ENCODE assay signal across 15 cellular contexts in the genomic region with DNA sequence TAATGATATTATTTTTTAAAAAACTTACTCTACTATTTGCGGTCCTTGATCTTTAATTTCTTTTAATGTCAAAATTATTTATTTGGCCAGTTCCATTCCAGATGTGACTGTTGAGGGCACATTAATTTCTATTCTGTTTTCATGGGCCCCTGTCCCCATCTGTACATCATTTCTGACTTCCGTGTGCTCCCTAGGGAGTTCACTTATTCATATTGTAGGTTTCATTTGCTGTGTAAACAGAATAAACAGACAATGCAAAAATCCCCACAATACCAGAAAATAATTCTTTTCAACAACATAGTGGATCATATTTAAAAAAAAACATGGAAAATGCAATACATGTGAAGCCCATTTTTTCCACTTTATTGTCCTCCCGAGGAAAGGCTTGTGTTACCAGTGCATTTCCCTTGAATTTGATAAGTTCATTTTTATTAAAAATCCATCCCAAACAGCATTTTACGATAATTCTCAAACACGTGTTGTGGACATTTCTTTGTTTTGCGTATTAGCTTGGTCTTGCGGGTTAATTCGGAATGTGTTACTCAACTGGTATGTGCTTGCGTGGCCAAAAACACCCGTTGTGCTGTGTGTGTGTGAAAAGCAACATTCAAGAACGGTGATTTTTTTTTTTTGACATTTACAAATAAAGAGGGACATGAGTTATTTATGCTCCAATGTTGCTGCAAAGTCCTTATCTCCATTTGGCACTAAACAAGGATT.
DNase-seq lines count a peak whose midpoint lies in the region; ATAC-seq, FAIRE-seq and TF ChIP-seq lines count a peak whose summit lies in the region.
"Had no signal": no experiment of that assay in that cellular context is flagged by ENCODE, and none has a peak within 500 bp of the region (broad histone marks: within the 10 kb centered on the region; RNA-seq: fewer than 3 reads in every experiment).

No MANE protein-coding gene starts in this region.

- peaks cover 38% of the 10 kb centered on the region for H3K4me1 Mint-ChIP-seq in neural crest cell
- H3K4me1 Mint-ChIP-seq: activated CD4-positive, alpha-beta T cell treated with anti-CD3 and anti-CD28 coated beads, Interleukin-2, amount 10 ng/mL, durations not matched to agents 7 days and 5 days had no signal

- no peak overlapping the region for H3K4me3 Mint-ChIP-seq in neural crest cell
- H3K4me3 Mint-ChIP-seq: activated CD4-positive, alpha-beta T cell treated with anti-CD3 and anti-CD28 coated beads, Interleukin-2, amount 10 ng/mL, durations not matched to agents 7 days and 5 days had no signal

- H3K27me3 Mint-ChIP-seq in neural crest cell (ENCODE audit: low read depth): no peaks in the 10 kb centered on the region
- H3K27me3 Mint-ChIP-seq: activated CD4-positive, alpha-beta T cell treated with anti-CD3 and anti-CD28 coated beads, Interleukin-2, amount 10 ng/mL, durations not matched to agents 7 days and 5 days had no signal

- no peak for TF ChIP-seq CTCF in neural crest cell (conservative IDR thresholded peaks at IDR 0.05)

- peak; percentile 56 for ATAC-seq in GM21619 (IDR thresholded peaks at IDR 0.05; ENCODE audit: unreplicated experiment)
- peak; percentile 44 for ATAC-seq in HG03520 (IDR thresholded peaks at IDR 0.05; ENCODE audit: unreplicated experiment)
- ATAC-seq in HG03469 (IDR thresholded peaks at IDR 0.05; ENCODE audit: unreplicated experiment): no peak
- no peak for ATAC-seq in HG03159 (IDR thresholded peaks at IDR 0.05; ENCODE audit: unreplicated experiment)

- peak overlapping the region; percentile 8 for H3K27ac Mint-ChIP-seq in neural crest cell (ENCODE audit: unreplicated experiment)
- H3K27ac Mint-ChIP-seq: activated CD4-positive, alpha-beta T cell treated with anti-CD3 and anti-CD28 coated beads, Interleukin-2, amount 10 ng/mL, durations not matched to agents 7 days and 5 days had no signal

- DNase-seq in GM18507 (ENCODE audit: extremely low spot score, insufficient read length, low read depth) (no peak), neural crest cell (ENCODE audit: low read depth, low spot score) (no peak)
- no peak for DNase-seq in activated CD8-positive, alpha-beta memory T cell treated with anti-CD3 and anti-CD28 coated beads for 24 hours
- no peak for DNase-seq in activated CD4-positive, alpha-beta T cell treated with anti-CD3 and anti-CD28 coated beads, Interleukin-2, amount 50 U/mL, for 4 hours
- DNase-seq: activated CD4-positive, alpha-beta T cell treated with anti-CD3 and anti-CD28 coated beads, Interleukin-2, amount 10 ng/mL, durations not matched to agents 7 days and 5 days; caudate nucleus; midbrain; NCI-H187 treated with DMSO at 0.1 percent for 48 hours; posterior cingulate gyrus; stimulated activated CD4-positive, alpha-beta T cell treated with anti-CD3 and anti-CD28 coated beads, Interleukin-2, amount 100 ng/mL, for 48 hours; stimulated activated naive CD4-positive, alpha-beta T cell treated with Interleukin-2 at 50 U/mL for 16 hours had no signal

- peak; percentile 26 for FAIRE-seq in GM18507 (lab: Jason Lieb, UNC)

- H3K36me3 Mint-ChIP-seq in neural crest cell (ENCODE audit: low read depth): no peaks in the 10 kb centered on the region

- no peaks in the 10 kb centered on the region for H3K9me3 Mint-ChIP-seq in neural crest cell

Comparison
In these comparisons a context has a peak if more than half of its experiments do, and no peak if none do; other contexts are left out.
1. ATAC-seq: peak in GM21619 (single experiment) and HG03520 (single experiment); none in HG03469 (single experiment) and HG03159 (single experiment).